In genomic region chr20:44958276-44958675, GRCh38 we compare ENCODE assay signal across 11 cellular contexts. TPM values are rescaled to one million over a fixed set of nuclear protein-coding genes. Genes with fewer than 3 reads are reported as not detected.
DNase-seq lines count a peak whose midpoint lies in the region; ATAC-seq and TF ChIP-seq lines count a peak whose summit lies in the region.
"Had no signal": no experiment of that assay in that cellular context is flagged by ENCODE, and none has a peak within 500 bp of the region (broad histone marks: within the 10 kb centered on the region; RNA-seq: fewer than 3 reads in every experiment).

No MANE protein-coding gene starts in this region.

- H3K4me3 ChIP-seq in CD8-positive, alpha-beta T cell (ENCODE audit: low read depth, low read length), result no peak overlapping the region
- 0 out of 2 replicates have a peak overlapping the region, but pooled peaks have one; percentile 77 for H3K4me3 ChIP-seq in HUES64 (ENCODE audit: low read length)

- peaks cover 54% of the 10 kb centered on the region for H3K36me3 Mint-ChIP-seq in CD8-positive, alpha-beta T cell
- H3K36me3 Mint-ChIP-seq in activated T-helper 2 cell treated with anti-CD3 and anti-CD28 coated beads, Interferon-gamma antibody, Interleukin-2, Interleukin-4, amounts not matched to agents 10 μg/mL and 5 μg/mL and 100 μg/mL, durations not matched to agents 14 hours and 24 hours and 36 hours (ENCODE audit: low read depth), result peaks cover 62% of the 10 kb centered on the region
- peaks cover 37% of the 10 kb centered on the region for H3K36me3 Mint-ChIP-seq in nephron (ENCODE audit: low read depth)

- H3K27me3 ChIP-seq in CD8-positive, alpha-beta T cell (ENCODE audit: insufficient read depth, low read length), result no peaks in the 10 kb centered on the region
- H3K27me3 ChIP-seq in HUES64 (ENCODE audit: insufficient read depth, low read length), result peaks cover 19% of the 10 kb centered on the region
- H3K27me3 ChIP-seq: upper lobe of right lung had no signal

- no peaks in the 10 kb centered on the region for H3K9me3 ChIP-seq in CD8-positive, alpha-beta T cell (ENCODE audit: low read length)
- no peaks in the 10 kb centered on the region for H3K9me3 ChIP-seq in HUES64 (ENCODE audit: insufficient read depth, low read depth, low read length)
- H3K9me3 ChIP-seq: upper lobe of right lung had no signal

- no peak for TF ChIP-seq CTCF in CD8-positive, alpha-beta T cell (IDR thresholded peaks at IDR 0.05)
- TF ChIP-seq CTCF in nephron (IDR thresholded peaks at IDR 0.05; ENCODE audit: unreplicated experiment in 3 of 3), result no peak

- no peaks in the 10 kb centered on the region for H3K9me3 Mint-ChIP-seq in CD8-positive, alpha-beta T cell
- H3K9me3 Mint-ChIP-seq in activated T-helper 2 cell treated with anti-CD3 and anti-CD28 coated beads, Interferon-gamma antibody, Interleukin-2, Interleukin-4, amounts not matched to agents 10 μg/mL and 5 μg/mL and 100 μg/mL, durations not matched to agents 14 hours and 24 hours and 36 hours, result no peaks in the 10 kb centered on the region
- H3K9me3 Mint-ChIP-seq in nephron, result no peaks in the 10 kb centered on the region

- peaks cover 31% of the 10 kb centered on the region for H3K36me3 ChIP-seq in CD8-positive, alpha-beta T cell (ENCODE audit: insufficient read depth, low read length)
- H3K36me3 ChIP-seq in HUES64 (ENCODE audit: insufficient read depth, low read length), result peaks cover 40% of the 10 kb centered on the region

- peaks cover 56% of the 10 kb centered on the region for H3K4me1 Mint-ChIP-seq in CD8-positive, alpha-beta T cell (ENCODE audit: low read depth)
- H3K4me1 Mint-ChIP-seq in activated T-helper 2 cell treated with anti-CD3 and anti-CD28 coated beads, Interferon-gamma antibody, Interleukin-2, Interleukin-4, amounts not matched to agents 10 μg/mL and 5 μg/mL and 100 μg/mL, durations not matched to agents 14 hours and 24 hours and 36 hours (ENCODE audit: low read depth), result peaks cover 54% of the 10 kb centered on the region
- peaks cover 25% of the 10 kb centered on the region for H3K4me1 Mint-ChIP-seq in nephron

- CTCF ChIA-PET in CD8-positive, alpha-beta T cell (lab: Charles Lee), result interaction anchor here (0.6 to 1.6 kb wide), 3 partner anchors 47 to 332 kb away, joined by 3 to 5 read pairs (median 3); no protein-coding TSS in a partner anchor

- ATAC-seq in CD8-positive, alpha-beta T cell, result no peak
- ATAC-seq in HG03108 (IDR thresholded peaks at IDR 0.05; ENCODE audit: unreplicated experiment), result no peak
- ATAC-seq: upper lobe of right lung had no signal

- H3K27me3 Mint-ChIP-seq in CD8-positive, alpha-beta T cell (ENCODE audit: low read depth), result no peaks in the 10 kb centered on the region
- no peaks in the 10 kb centered on the region for H3K27me3 Mint-ChIP-seq in activated T-helper 2 cell treated with anti-CD3 and anti-CD28 coated beads, Interferon-gamma antibody, Interleukin-2, Interleukin-4, amounts not matched to agents 10 μg/mL and 5 μg/mL and 100 μg/mL, durations not matched to agents 14 hours and 24 hours and 36 hours (ENCODE audit: low read depth)
- no peaks in the 10 kb centered on the region for H3K27me3 Mint-ChIP-seq in nephron (ENCODE audit: low read depth)

- POLR2A ChIA-PET in CD8-positive, alpha-beta T cell (lab: Charles Lee), result interaction anchor here (0.6 to 1.0 kb wide), 2 partner anchors 21 to 274 kb away, joined by 3 to 5 read pairs; no protein-coding TSS in a partner anchor

- intact Hi-C loops in CD8-positive, alpha-beta T cell (cut with DNase I, micrococcal nuclease), result loop anchor here in 1 of 2 experiments (5.0 kb wide), 3 partner anchors 34 to 139 kb away; no protein-coding TSS in a partner anchor
- intact Hi-C loops in activated T-helper 2 cell treated with anti-CD3 and anti-CD28 coated beads, Interferon-gamma antibody, Interleukin-2, Interleukin-4, amounts not matched to agents 10 μg/mL and 5 μg/mL and 100 μg/mL, durations not matched to agents 14 hours and 24 hours and 36 hours (cut with micrococcal nuclease), result loop anchor here (2.0 to 5.0 kb wide), 2 partner anchors 34 to 43 kb away; no protein-coding TSS in a partner anchor

- peak overlapping the region; percentile 96 for H3K4me3 Mint-ChIP-seq in CD8-positive, alpha-beta T cell
- H3K4me3 Mint-ChIP-seq in activated T-helper 2 cell treated with anti-CD3 and anti-CD28 coated beads, Interferon-gamma antibody, Interleukin-2, Interleukin-4, amounts not matched to agents 10 μg/mL and 5 μg/mL and 100 μg/mL, durations not matched to agents 14 hours and 24 hours and 36 hours (ENCODE audit: low read depth), result peak overlapping the region; percentile 99
- peak overlapping the region; percentile 91 to 97 (median 92) for H3K4me3 Mint-ChIP-seq in nephron

- no peak for DNase-seq in CD8-positive, alpha-beta T cell
- no peak for DNase-seq in activated T-helper 2 cell treated with anti-CD3 and anti-CD28 coated beads, Interferon-gamma antibody, Interleukin-2, Interleukin-4, amounts not matched to agents 10 μg/mL and 5 μg/mL and 100 μg/mL, durations not matched to agents 14 hours and 24 hours and 36 hours (ENCODE audit: low spot score)
- DNase-seq in amygdala (lab: John Stamatoyannopoulos, UW), result no peak
- DNase-seq in OCI-M2 (lab: John Stamatoyannopoulos, UW; ENCODE audit: unreplicated experiment), result no peak
- DNase-seq: activated gamma-delta T cell, DMS79, NCI-H2081 treated with DMSO at 0.1 percent for 48 hours, upper lobe of right lung had no signal

- H3K4me1 ChIP-seq in CD8-positive, alpha-beta T cell (ENCODE audit: insufficient read depth, low read length), result peaks cover 31% of the 10 kb centered on the region
- peaks cover 23% of the 10 kb centered on the region for H3K4me1 ChIP-seq in HUES64 (ENCODE audit: insufficient read depth, low read length)

- peak overlapping the region; percentile 18 for H3K27ac Mint-ChIP-seq in CD8-positive, alpha-beta T cell
- H3K27ac Mint-ChIP-seq in activated T-helper 2 cell treated with anti-CD3 and anti-CD28 coated beads, Interferon-gamma antibody, Interleukin-2, Interleukin-4, amounts not matched to agents 10 μg/mL and 5 μg/mL and 100 μg/mL, durations not matched to agents 14 hours and 24 hours and 36 hours, result peak overlapping the region; percentile 100
- no peak overlapping the region for H3K27ac Mint-ChIP-seq in nephron

- 97% methylated on average over 8 of the region's 8 CpGs for WGBS in HUES64

- no peak overlapping the region for H3K27ac ChIP-seq in CD8-positive, alpha-beta T cell (ENCODE audit: low read depth, low read length)
- H3K27ac ChIP-seq in HUES64 (ENCODE audit: low read depth, low read length), result no peak overlapping the region
- H3K27ac ChIP-seq: upper lobe of right lung had no signal

- H3K9ac ChIP-seq in HUES64 (ENCODE audit: low read depth, low read length), result no peak overlapping the region

RNA-seq across cellular contexts. Expression of gene TOMM34, which starts 1.9 kb away (rescaled TPM):
- 10 to 100 TPM; 11.9 to 12.4 TPM for total RNA-seq in CD8-positive, alpha-beta T cell
- polyA plus RNA-seq in HUES64 (2013, experiment 1 of 2), result 38.0 TPM
- 44.1 TPM for polyA plus RNA-seq in HUES64 (2013, experiment 2 of 2)
- 59.5 and 62.1 TPM in 2 replicates for total RNA-seq in activated T-helper 2 cell treated with anti-CD3 and anti-CD28 coated beads, Interferon-gamma antibody, Interleukin-2, Interleukin-4, amounts not matched to agents 10 μg/mL and 5 μg/mL and 100 μg/mL, durations not matched to agents 14 hours and 24 hours and 36 hours

RNA-seq across cellular contexts. Expression of gene STK4, which starts 8.0 kb away (rescaled TPM):
- 100 to 1,000 TPM; 253 to 259 TPM for total RNA-seq in CD8-positive, alpha-beta T cell
- 20.1 TPM for polyA plus RNA-seq in HUES64 (2013, experiment 1 of 2)
- 19.5 TPM for polyA plus RNA-seq in HUES64 (2013, experiment 2 of 2)
- 147 and 149 TPM in 2 replicates for total RNA-seq in activated T-helper 2 cell treated with anti-CD3 and anti-CD28 coated beads, Interferon-gamma antibody, Interleukin-2, Interleukin-4, amounts not matched to agents 10 μg/mL and 5 μg/mL and 100 μg/mL, durations not matched to agents 14 hours and 24 hours and 36 hours

RNA-seq across cellular contexts. Expression of gene PABPC1L, which starts 48.4 kb away (rescaled TPM):
- 10 to 100 TPM; 31.9 to 34.0 TPM for total RNA-seq in CD8-positive, alpha-beta T cell
- polyA plus RNA-seq in HUES64 (2013, experiment 1 of 2), result 30.5 TPM
- 25.5 TPM for polyA plus RNA-seq in HUES64 (2013, experiment 2 of 2)
- 83.6 and 94.1 TPM in 2 replicates for total RNA-seq in activated T-helper 2 cell treated with anti-CD3 and anti-CD28 coated beads, Interferon-gamma antibody, Interleukin-2, Interleukin-4, amounts not matched to agents 10 μg/mL and 5 μg/mL and 100 μg/mL, durations not matched to agents 14 hours and 24 hours and 36 hours

Comparison
In these comparisons a context has a peak if more than half of its experiments do, and no peak if none do; other contexts are left out.
1. H3K27ac Mint-ChIP-seq: peak in CD8-positive, alpha-beta T cell (single experiment) and activated T-helper 2 cell treated with anti-CD3 and anti-CD28 coated beads, Interferon-gamma antibody, Interleukin-2, Interleukin-4, amounts not matched to agents 10 μg/mL and 5 μg/mL and 100 μg/mL, durations not matched to agents 14 hours and 24 hours and 36 hours (single experiment); none in nephron (0 of 3).
2. Peak in every context shown above with its lines, with median percentiles within 50 percentile points of each other: H3K4me3 Mint-ChIP-seq.